In the genomic region with DNA sequence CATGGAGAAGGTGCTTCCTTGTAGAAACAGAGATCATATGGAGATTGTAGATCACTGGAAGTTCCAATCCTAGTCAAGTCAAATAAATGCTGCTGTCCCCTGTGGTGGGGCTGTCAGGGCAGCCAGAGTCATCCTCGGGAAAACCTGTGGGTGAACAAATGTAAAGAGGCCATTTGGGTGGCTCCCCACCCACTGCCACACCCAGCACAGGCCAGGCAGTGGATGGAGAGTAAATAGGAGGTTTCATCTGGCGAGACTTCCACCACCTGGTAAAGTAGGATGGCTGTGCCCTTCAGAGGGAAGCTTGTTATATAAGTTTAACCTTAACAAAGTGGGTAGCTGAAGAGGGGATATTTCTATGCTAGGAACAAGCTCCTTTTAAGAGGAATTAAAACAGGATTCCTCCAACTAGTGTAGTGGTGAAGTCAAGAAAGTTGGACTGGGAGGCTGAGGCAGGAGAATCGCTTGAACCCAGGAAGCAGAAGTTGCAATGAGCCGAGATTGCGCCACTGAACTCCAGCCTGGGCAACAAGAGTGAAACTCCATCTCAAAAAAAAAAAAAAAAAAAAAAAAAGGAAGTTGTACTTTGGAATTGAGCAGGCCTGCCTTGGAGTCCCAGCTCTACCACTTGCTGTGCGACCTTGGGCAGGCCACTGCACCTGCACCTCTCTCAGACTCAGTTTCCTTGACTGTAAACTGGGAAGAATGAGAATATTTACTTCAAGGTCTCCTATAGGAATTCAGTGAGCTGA, we compare ENCODE assay signal across 28 cellular contexts.
DNase-seq lines count a peak whose midpoint lies in the region; ATAC-seq and TF ChIP-seq lines count a peak whose summit lies in the region.
"Had no signal": no experiment of that assay in that cellular context is flagged by ENCODE, and none has a peak within 500 bp of the region (broad histone marks: within the 10 kb centered on the region; RNA-seq: fewer than 3 reads in every experiment).

No MANE protein-coding gene starts in this region.

- H3K27ac ChIP-seq in adrenal gland (no peak overlapping the region), left lung (no peak overlapping the region)
- H3K27ac ChIP-seq: tibial nerve, VCaP had no signal

- POLR2A ChIA-PET in MCF 10A (lab: Yijun Ruan, JAX) = no interaction called here

- H3K9me3 Mint-ChIP-seq in CD14-positive monocyte (peaks cover 0 to 7% (median 0%) of the 10 kb centered on the region in 7 donors), MCF 10A (ENCODE audit: unreplicated experiment) (no peaks in the 10 kb centered on the region)
- H3K9me3 Mint-ChIP-seq: activated T-helper 17 cell treated with anti-CD3 and anti-CD28 coated beads, Interleukin-2, amount 50 U/mL, for 72 hours; CD8-positive, alpha-beta T cell had no signal

- H3K27me3 ChIP-seq in adrenal gland = no peaks in the 10 kb centered on the region
- no peaks in the 10 kb centered on the region for H3K27me3 ChIP-seq in left lung
- H3K27me3 ChIP-seq: tibial nerve had no signal

- H3K27me3 Mint-ChIP-seq in CD14-positive monocyte (ENCODE audit: low read depth in 3 of 3) (peaks cover 0 to 4% (median 3%) of the 10 kb centered on the region in 3 donors), MCF 10A (ENCODE audit: insufficient read depth, unreplicated experiment) (no peaks in the 10 kb centered on the region)
- H3K27me3 Mint-ChIP-seq: activated CD4-positive, alpha-beta T cell treated with anti-CD3 and anti-CD28 coated beads for 36 hours; progenitor cell of endocrine pancreas had no signal

- TF ChIP-seq POLR2A in adrenal gland (IDR thresholded peaks at IDR 0.05) = no peak

- intact Hi-C loops in CD14-positive monocyte (cut with micrococcal nuclease) (no loop called here), adrenal gland (cut with DNase I) (no loop called here), left lung (cut with DNase I) (no loop called here), MCF 10A (cut with micrococcal nuclease) (no loop called here)

- ATAC-seq in left lung = peak; percentile 27
- no peak for ATAC-seq in omental fat pad (ENCODE audit: low FRiP score)
- ATAC-seq: activated CD4-positive, alpha-beta T cell treated with anti-CD3 and anti-CD28 coated beads for 36 hours; activated CD8-positive, alpha-beta T cell treated with anti-CD3 and anti-CD28 coated beads, Interleukin-2, amount 10 ng/mL, durations not matched to agents 7 days and 5 days; activated T-helper 17 cell treated with anti-CD3 and anti-CD28 coated beads, Interleukin-2, amount 50 U/mL, for 72 hours; CD8-positive, alpha-beta T cell had no signal

- H3K4me1 ChIP-seq in adrenal gland (replicated peaks in 1 of 2) (no peaks in the 10 kb centered on the region), left lung (peaks cover 0 to 3% of the 10 kb centered on the region in 2 donors)
- H3K4me1 ChIP-seq: tibial nerve had no signal

- H3K4me3 Mint-ChIP-seq in CD14-positive monocyte = peak overlapping the region in 1 of 2 donors; percentile 69
- H3K4me3 Mint-ChIP-seq in MCF 10A (ENCODE audit: unreplicated experiment) = no peak overlapping the region
- H3K4me3 Mint-ChIP-seq: activated CD4-positive, alpha-beta T cell treated with anti-CD3 and anti-CD28 coated beads for 36 hours; activated CD8-positive, alpha-beta T cell treated with anti-CD3 and anti-CD28 coated beads, Interleukin-2, amount 10 ng/mL, durations not matched to agents 7 days and 5 days; activated T-helper 17 cell treated with anti-CD3 and anti-CD28 coated beads, Interleukin-2, amount 50 U/mL, for 72 hours; CD8-positive, alpha-beta T cell had no signal

- 80 to 94% (median 84%) methylated on average over 5 to 6 of the region's 6 CpGs for WGBS in adrenal gland, 4 donors

- H3K9me3 ChIP-seq in adrenal gland (replicated peaks in 1 of 3) (no peaks in the 10 kb centered on the region), left lung (no peaks in the 10 kb centered on the region)
- H3K9me3 ChIP-seq: tibial nerve had no signal

- CTCF ChIA-PET in MCF 10A (lab: Yijun Ruan, JAX) = interaction anchor here (0.7 kb wide), 1 partner anchor 13 kb away, joined by 4 read pairs; no protein-coding TSS in a partner anchor

- no peaks in the 10 kb centered on the region for H3K36me3 Mint-ChIP-seq in CD14-positive monocyte
- no peaks in the 10 kb centered on the region for H3K36me3 Mint-ChIP-seq in MCF 10A (ENCODE audit: insufficient read depth, unreplicated experiment)
- H3K36me3 Mint-ChIP-seq: CD8-positive, alpha-beta T cell had no signal

- H3K27ac Mint-ChIP-seq in CD14-positive monocyte (peak overlapping the region; percentile 61 to 95 (median 77)), MCF 10A (ENCODE audit: low read depth, unreplicated experiment) (no peak overlapping the region)
- H3K27ac Mint-ChIP-seq: activated CD4-positive, alpha-beta T cell treated with anti-CD3 and anti-CD28 coated beads for 36 hours; activated CD8-positive, alpha-beta T cell treated with anti-CD3 and anti-CD28 coated beads, Interleukin-2, amount 10 ng/mL, durations not matched to agents 7 days and 5 days; activated T-helper 17 cell treated with anti-CD3 and anti-CD28 coated beads, Interleukin-2, amount 50 U/mL, for 72 hours; CD8-positive, alpha-beta T cell; progenitor cell of endocrine pancreas had no signal

- H3K36me3 ChIP-seq in adrenal gland (replicated peaks in 1 of 2) (no peaks in the 10 kb centered on the region), left lung (no peaks in the 10 kb centered on the region)
- H3K36me3 ChIP-seq: tibial nerve had no signal

- H3K4me3 ChIP-seq in adrenal gland (no peak overlapping the region), left lung (no peak overlapping the region)
- H3K4me3 ChIP-seq: tibial nerve had no signal

- H3K4me1 Mint-ChIP-seq in CD14-positive monocyte (peaks cover 28% of the 10 kb centered on the region), MCF 10A (ENCODE audit: insufficient read depth, unreplicated experiment) (peaks cover 20% of the 10 kb centered on the region)
- H3K4me1 Mint-ChIP-seq: activated CD4-positive, alpha-beta T cell treated with anti-CD3 and anti-CD28 coated beads for 36 hours; activated T-helper 17 cell treated with anti-CD3 and anti-CD28 coated beads, Interleukin-2, amount 50 U/mL, for 72 hours had no signal

- no TSS peak for BruUV-seq in MCF 10A (replicated peaks; lab: Mats Ljungman, UMichigan)

- no peak for TF ChIP-seq CTCF in CD14-positive monocyte (IDR thresholded peaks at IDR 0.05)
- no peak for TF ChIP-seq CTCF in adrenal gland (IDR thresholded peaks at IDR 0.05)
- no peak for TF ChIP-seq CTCF in left lung (IDR thresholded peaks at IDR 0.05)
- no peak for TF ChIP-seq CTCF in MCF 10A (IDR thresholded peaks at IDR 0.05; ENCODE audit: unreplicated experiment)
- TF ChIP-seq CTCF in omental fat pad (IDR thresholded peaks at IDR 0.05) = no peak

- DNase-seq in CD14-positive monocyte (ENCODE audit: low spot score) (peak; percentile 76), MV-4-11 (lab: John Stamatoyannopoulos, UW) (peak; percentile 81), adrenal gland (peak in 4 of 7 donors; percentile 29 to 62 (median 42)), left lung (peak in 1 of 2 donors; percentile 70), MCF 10A (ENCODE audit: unreplicated experiment) (no peak), omental fat pad (ENCODE audit: low spot score) (no peak), dedifferentiated amniotic fluid mesenchymal stem cell (ENCODE audit: extremely low spot score) (no peak), UCSD-AML1 (lab: John Stamatoyannopoulos, UW; ENCODE audit: unreplicated experiment) (no peak)
- DNase-seq: activated CD4-positive, alpha-beta T cell treated with anti-CD3 and anti-CD28 coated beads for 36 hours; activated CD8-positive, alpha-beta T cell treated with anti-CD3 and anti-CD28 coated beads, Interleukin-2, amount 10 ng/mL, durations not matched to agents 7 days and 5 days; activated naive CD4-positive, alpha-beta T cell treated with anti-CD3 and anti-CD28 coated beads, Interleukin-2, amount 50 U/mL, for 16 hours; amygdala; CD8-positive, alpha-beta T cell; effector CD4-positive, alpha-beta T cell; H7; hippocampal formation; mesenchymal stem cell; NCI-H1105; NCI-H187 treated with DMSO at 0.1 percent for 48 hours; NCI-H2171 treated with DMSO at 0.1 percent for 48 hours; NCI-H510A treated with DMSO at 0.1 percent for 48 hours; SHP77; stimulated activated CD4-positive, alpha-beta T cell treated with anti-CD3 and anti-CD28 coated beads, Interleukin-4, amount 100 ng/mL, for 24 hours; SW 1271 had no signal

Comparison
In these comparisons a context has a peak if more than half of its experiments do, and no peak if none do; other contexts are left out.
1. DNase-seq: peak in CD14-positive monocyte (single experiment), MV-4-11 (single experiment) and adrenal gland (4 of 7); none in MCF 10A (single experiment), omental fat pad (single experiment), dedifferentiated amniotic fluid mesenchymal stem cell (single experiment) and UCSD-AML1 (single experiment).